In genomic region chr3:81867875-81868274, GRCh38 we compare ENCODE assay signal across 34 cellular contexts.
"Had no signal": no experiment of that assay in that cellular context is flagged by ENCODE, and none has a peak within 500 bp of the region (broad histone marks: within the 10 kb centered on the region; RNA-seq: fewer than 3 reads in every experiment).

No MANE protein-coding gene starts in this region.

- H3K4me3 ChIP-seq: MG63 had no signal

- H3K27ac ChIP-seq: KMS-11 had no signal

- H3K9me3 ChIP-seq: MG63 had no signal

- H3K27me3 ChIP-seq: MG63 had no signal

- DNase-seq: Karpas-422, Kasumi-1, MG63, MM.1S, MV-4-11, NCI-H1048, NCI-H1092, NCI-H1092 treated with DMSO at 0.1 percent for 48 hours, NCI-H1105, NCI-H1105 treated with DMSO at 0.1 percent for 48 hours, NCI-H1417, NCI-H1417 treated with DMSO at 0.1 percent for 48 hours, NCI-H1436, NCI-H1436 treated with DMSO at 0.1 percent for 48 hours, NCI-H146, NCI-H1694, NCI-H1694 treated with DMSO at 0.1 percent for 48 hours, NCI-H187 treated with DMSO at 0.1 percent for 48 hours, NCI-H1930, NCI-H2029, NCI-H2029 treated with DMSO at 0.1 percent for 48 hours, NCI-H2081, NCI-H2081 treated with DMSO at 0.1 percent for 48 hours, NCI-H2107, NCI-H2171, NCI-H2171 treated with DMSO at 0.1 percent for 48 hours, NCI-H2227 treated with DMSO at 0.1 percent for 48 hours, NCI-H226, NCI-H345, NCI-H446, NCI-H446 treated with DMSO at 0.1 percent for 48 hours, NCI-H510A, NCI-H510A treated with DMSO at 0.1 percent for 48 hours had no signal

- H3K36me3 ChIP-seq: MG63 had no signal

- H3K9ac ChIP-seq: KMS-11 had no signal

- H3K4me2 ChIP-seq: KMS-11 had no signal
